8 cellular contexts compared by ENCODE assay signal in genomic region chr1:155134858-155135415, GRCh38. TPM values are rescaled to one million over a fixed set of nuclear protein-coding genes. Genes with fewer than 3 reads are reported as not detected.
DNase-seq lines count a peak whose midpoint lies in the region; ATAC-seq and TF ChIP-seq lines count a peak whose summit lies in the region.

No MANE protein-coding gene starts in this region.

- no peak overlapping the region for H2AFZ ChIP-seq in hepatocyte

- intact Hi-C loops in ascending aorta (cut with DNase I) = loop anchor here (1.0 to 5.0 kb wide), 5 partner anchors 8 to 1148 kb away; partner anchors contain the start of genes EFNA1, PMVK, RAB13 and ZBTB7B

- H3K27ac ChIP-seq in ascending aorta (peak overlapping the region; percentile 97 to 100), hepatocyte (peak overlapping the region; percentile 99)

- peak; percentile 49 to 65 for DNase-seq in Kasumi-1 (lab: John Stamatoyannopoulos, UW)
- DNase-seq in SKM-1 (lab: John Stamatoyannopoulos, UW; ENCODE audit: unreplicated experiment) = peak; percentile 32
- peak; percentile 92 to 98 for DNase-seq in ascending aorta (ENCODE audit: low spot score in 2 of 2)
- peak; percentile 97 for DNase-seq in hepatocyte (ENCODE audit: low spot score)
- peak; percentile 89 for DNase-seq in pulmonary artery endothelial cell (ENCODE audit: low read depth, low spot score)

- H3K27me3 ChIP-seq in ascending aorta = no peaks in the 10 kb centered on the region
- H3K27me3 ChIP-seq in hepatocyte = no peaks in the 10 kb centered on the region

- H4K20me1 ChIP-seq in hepatocyte (ENCODE audit: insufficient read depth, poor library complexity, severe bottlenecking) = no peaks in the 10 kb centered on the region

- H3K79me2 ChIP-seq in hepatocyte = peaks cover 53% of the 10 kb centered on the region

- peak overlapping the region; percentile 81 for H3K9ac ChIP-seq in ES-I3 (ENCODE audit: low read depth, low read length)

- peaks cover 17% of the 10 kb centered on the region for H3K4me1 ChIP-seq in ES-I3 (ENCODE audit: insufficient read depth, low read length)
- H3K4me1 ChIP-seq in ascending aorta = peaks cover 9 to 26% of the 10 kb centered on the region in 2 donors
- H3K4me1 ChIP-seq in hepatocyte (ENCODE audit: insufficient read depth) = peaks cover 37% of the 10 kb centered on the region

- no peak for TF ChIP-seq CTCF in ascending aorta (IDR thresholded peaks at IDR 0.05)
- no peak for TF ChIP-seq CTCF in hepatocyte (IDR thresholded peaks at IDR 0.05; ENCODE audit: poor library complexity)

- no peaks in the 10 kb centered on the region for H3K36me3 ChIP-seq in ES-I3 (ENCODE audit: insufficient read depth, low read length)
- peaks cover 0 to 4% of the 10 kb centered on the region in 2 donors for H3K36me3 ChIP-seq in ascending aorta
- H3K36me3 ChIP-seq in hepatocyte (replicated peaks; ENCODE audit: insufficient read depth, low read depth) = no peaks in the 10 kb centered on the region

- peak overlapping the region; percentile 81 for H3K4me2 ChIP-seq in hepatocyte

- WGBS in hepatocyte (ENCODE audit: low lambda C conversion rate, missing lambda C conversion rate) = 11% methylated on average over 18 of the region's 18 CpGs

- no peaks in the 10 kb centered on the region for H3K9me2 ChIP-seq in hepatocyte (replicated peaks; ENCODE audit: insufficient read depth)

- no peak for ATAC-seq in HG03159 (IDR thresholded peaks at IDR 0.05; ENCODE audit: unreplicated experiment)
- no peak for ATAC-seq in GM19452 (IDR thresholded peaks at IDR 0.05; ENCODE audit: unreplicated experiment)

- H3K4me3 ChIP-seq in ascending aorta (peak overlapping the region; percentile 76 to 80), hepatocyte (peak overlapping the region; percentile 46)

- H3K9me3 ChIP-seq in ES-I3 (ENCODE audit: control insufficient read depth, insufficient read depth, low read length) (no peaks in the 10 kb centered on the region), ascending aorta (no peaks in the 10 kb centered on the region), hepatocyte (ENCODE audit: low read depth) (no peaks in the 10 kb centered on the region)

RNA-seq across cellular contexts. Expression of gene SLC50A1, which starts 0.7 kb away (rescaled TPM):
- total RNA-seq in ascending aorta (9.4 TPM), hepatocyte (75.3 and 88.6 TPM in 2 replicates), pulmonary artery endothelial cell (24.1 and 40.8 TPM in 2 replicates)
- polyA plus RNA-seq in hepatocyte = 111 and 115 TPM in 2 replicates

RNA-seq across cellular contexts. Expression of gene DPM3, which starts 5.4 kb away (rescaled TPM):
- total RNA-seq in ascending aorta (78.2 TPM), hepatocyte (94.2 and 121 TPM in 2 replicates), pulmonary artery endothelial cell (29.2 and 31.1 TPM in 2 replicates)
- polyA plus RNA-seq in hepatocyte = 84.1 and 96.3 TPM in 2 replicates

RNA-seq across cellular contexts. Expression of gene EFNA1, which starts 7.3 kb away (rescaled TPM):
- total RNA-seq in ascending aorta (66.7 TPM), hepatocyte (78.7 and 94.8 TPM in 2 replicates), pulmonary artery endothelial cell (53.3 and 57.0 TPM in 2 replicates)
- polyA plus RNA-seq in hepatocyte = 137 and 172 TPM in 2 replicates

RNA-seq across cellular contexts. Expression of gene KRTCAP2, which starts 38.2 kb away (rescaled TPM):
- total RNA-seq in ascending aorta = 146 TPM
- 191 and 209 TPM in 2 replicates for total RNA-seq in hepatocyte
- polyA plus RNA-seq in hepatocyte = 440 and 454 TPM in 2 replicates
- total RNA-seq in pulmonary artery endothelial cell = 117 and 121 TPM in 2 replicates

RNA-seq across cellular contexts. Expression of gene TRIM46, which starts 38.7 kb away (rescaled TPM):
- total RNA-seq in ascending aorta (not detected), hepatocyte (1.1 and 1.2 TPM in 2 replicates), pulmonary artery endothelial cell (4.1 and 4.9 TPM in 2 replicates)
- polyA plus RNA-seq in hepatocyte = 1.9 and 2.1 TPM in 2 replicates

Comparison
In these comparisons a context has a peak if more than half of its experiments do, and no peak if none do; other contexts are left out.
1. DNase-seq: peak in every context shown above with its lines; median percentile 97 in hepatocyte; 95 in ascending aorta; 89 in pulmonary artery endothelial cell; 57 in Kasumi-1; 32 in SKM-1.